In genomic region chr3:73667889-73668288, GRCh38 we compare ENCODE assay signal across 16 cellular contexts. TPM values are rescaled to one million over a fixed set of nuclear protein-coding genes. Genes with fewer than 3 reads are reported as not detected.
"Had no signal": no experiment of that assay in that cellular context is flagged by ENCODE, and none has a peak within 500 bp of the region (broad histone marks: within the 10 kb centered on the region; RNA-seq: fewer than 3 reads in every experiment).

No MANE protein-coding gene starts in this region.

- H3K27ac Mint-ChIP-seq: memory B cell; natural killer cell treated with Interleukin-12 subunit alpha and Interleukin-12 subunit beta and Interleukin-15 and Interleukin-18, amount 100 ng/mL, for 72 hours had no signal

- H3K9me3 ChIP-seq: heart left ventricle, lower lobe of right lung, right atrium auricular region, tibial artery, upper lobe of left lung, vagina had no signal

- H3K4me3 ChIP-seq: heart left ventricle, lower lobe of right lung, right atrium auricular region, smooth muscle cell, tibial artery, upper lobe of left lung, vagina had no signal

- H3K27ac ChIP-seq: heart left ventricle, lower lobe of right lung, right atrium auricular region, tibial artery, upper lobe of left lung, vagina had no signal

- H3K4me1 Mint-ChIP-seq: memory B cell had no signal

- H3K27me3 Mint-ChIP-seq: memory B cell; natural killer cell treated with Interleukin-12 subunit alpha and Interleukin-12 subunit beta and Interleukin-15 and Interleukin-18, amount 100 ng/mL, for 72 hours had no signal

- H3K27me3 ChIP-seq: heart left ventricle, right atrium auricular region, tibial artery, upper lobe of left lung, vagina had no signal

- H3K9me3 Mint-ChIP-seq: memory B cell had no signal

- DNase-seq: effector memory CD4-positive, alpha-beta T cell; heart left ventricle; hippocampal formation; kidney glomerular epithelial cell; lower lobe of right lung; midbrain; stimulated activated CD4-positive, alpha-beta T cell treated with anti-CD3 and anti-CD28 coated beads, Interleukin-2, amount 100 ng/mL, for 48 hours; stimulated activated naive CD4-positive, alpha-beta T cell treated with Interleukin-2 at 50 U/mL for 16 hours; tibial artery; upper lobe of left lung had no signal

- ATAC-seq: esophagus mucosa; lower lobe of right lung; natural killer cell treated with Interleukin-12 subunit alpha and Interleukin-12 subunit beta and Interleukin-15 and Interleukin-18, amount 100 ng/mL, for 72 hours had no signal

- H3K36me3 Mint-ChIP-seq: memory B cell; natural killer cell treated with Interleukin-12 subunit alpha and Interleukin-12 subunit beta and Interleukin-15 and Interleukin-18, amount 100 ng/mL, for 72 hours had no signal

- H3K4me2 ChIP-seq: smooth muscle cell had no signal

- H3K36me3 ChIP-seq: heart left ventricle, lower lobe of right lung, right atrium auricular region, tibial artery, upper lobe of left lung, vagina had no signal

- H3K4me1 ChIP-seq: lower lobe of right lung, right atrium auricular region, upper lobe of left lung, vagina had no signal

- H3K4me3 Mint-ChIP-seq: memory B cell; natural killer cell treated with Interleukin-12 subunit alpha and Interleukin-12 subunit beta and Interleukin-15 and Interleukin-18, amount 100 ng/mL, for 72 hours had no signal

RNA-seq across cellular contexts. Expression of gene PDZRN3, which starts 43.1 kb away (rescaled TPM):
- total RNA-seq: natural killer cell treated with Interleukin-12 subunit alpha and Interleukin-12 subunit beta and Interleukin-15 and Interleukin-18, amount 100 ng/mL, for 72 hours had no signal
